13 cellular contexts compared by ENCODE assay signal in the genomic region with DNA sequence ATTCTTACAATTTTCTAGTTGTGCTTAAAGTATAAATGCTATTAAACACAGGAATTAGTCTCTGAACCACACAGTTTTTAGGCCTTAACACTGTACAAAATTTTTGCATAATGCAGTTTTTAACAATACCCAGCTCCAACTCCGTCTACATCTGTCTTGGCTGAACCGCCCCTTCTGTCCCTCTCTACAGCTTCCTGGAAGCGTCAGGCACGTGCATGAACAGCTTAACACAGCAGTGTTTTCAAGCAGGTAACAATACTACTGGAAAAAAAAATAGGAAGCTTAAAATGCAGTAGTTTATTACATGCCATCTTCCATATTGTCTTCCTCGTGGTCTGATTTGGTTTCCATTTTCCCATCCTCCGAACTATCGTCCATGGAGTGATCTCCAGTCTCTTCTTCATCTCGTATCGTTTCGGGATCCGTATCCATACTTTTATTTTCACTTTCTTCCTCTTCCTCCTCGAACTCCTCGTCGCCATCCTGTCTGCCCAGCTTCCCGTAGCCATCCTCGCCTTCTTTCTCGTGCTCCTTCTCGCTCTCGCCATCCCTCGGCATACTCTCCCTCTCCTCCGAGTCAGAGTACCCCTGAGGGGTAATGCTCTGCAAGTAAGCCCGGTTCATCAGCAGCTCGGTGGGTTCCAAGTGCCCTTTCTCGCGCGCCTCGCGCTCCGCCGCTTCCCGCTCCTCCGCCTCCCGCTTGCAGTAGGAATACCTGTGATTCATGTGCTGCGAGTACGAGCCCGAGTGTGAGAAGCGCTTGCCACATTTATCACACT.
DNase-seq lines count a peak whose midpoint lies in the region; ATAC-seq, FAIRE-seq and TF ChIP-seq lines count a peak whose summit lies in the region.
"Had no signal": no experiment of that assay in that cellular context is flagged by ENCODE, and none has a peak within 500 bp of the region (broad histone marks: within the 10 kb centered on the region; RNA-seq: fewer than 3 reads in every experiment).

No MANE protein-coding gene starts in this region.

- no peak overlapping the region for H3K4me3 Mint-ChIP-seq in type B pancreatic cell
- H3K4me3 Mint-ChIP-seq: activated CD4-positive, alpha-beta memory T cell treated with anti-CD3 and anti-CD28 coated beads, Interleukin-2, amount 10 ng/mL, durations not matched to agents 7 days and 5 days; CD8-positive, alpha-beta memory T cell; IgD-negative memory B cell had no signal

- no peak overlapping the region for H3K27ac Mint-ChIP-seq in type B pancreatic cell
- H3K27ac Mint-ChIP-seq: activated CD4-positive, alpha-beta memory T cell treated with anti-CD3 and anti-CD28 coated beads, Interleukin-2, amount 10 ng/mL, durations not matched to agents 7 days and 5 days; CD8-positive, alpha-beta memory T cell; IgD-negative memory B cell had no signal

- no peak for ATAC-seq in GM18511 (IDR thresholded peaks at IDR 0.05; ENCODE audit: unreplicated experiment)

- H3K4me1 ChIP-seq in HUES6 (ENCODE audit: control insufficient read depth, insufficient read depth, low read length) (no peaks in the 10 kb centered on the region), colonic mucosa (no peaks in the 10 kb centered on the region), iPS-20b (ENCODE audit: insufficient read depth, low read length) (no peaks in the 10 kb centered on the region), small intestine (ENCODE audit: control insufficient read depth in 2 of 2, insufficient read depth in 1 of 2, low read depth in 1 of 2, low read length in 1 of 2) (no peaks in the 10 kb centered on the region)

- H3K36me3 Mint-ChIP-seq in type B pancreatic cell: peaks cover 13% of the 10 kb centered on the region

- DNase-seq in colonic mucosa: peak; percentile 37
- peak; percentile 47 for DNase-seq in small intestine
- no peak for DNase-seq in type B pancreatic cell (ENCODE audit: extremely low spot score, unreplicated experiment)
- DNase-seq in D341Med (ENCODE audit: low spot score): no peak
- DNase-seq in EL: no peak
- DNase-seq: activated CD4-positive, alpha-beta memory T cell treated with anti-CD3 and anti-CD28 coated beads, Interleukin-2, amount 10 ng/mL, durations not matched to agents 7 days and 5 days; CD8-positive, alpha-beta memory T cell; NCI-H226 had no signal

- peaks cover 6% of the 10 kb centered on the region for H3K27me3 Mint-ChIP-seq in type B pancreatic cell
- H3K27me3 Mint-ChIP-seq: activated CD4-positive, alpha-beta memory T cell treated with anti-CD3 and anti-CD28 coated beads, Interleukin-2, amount 10 ng/mL, durations not matched to agents 7 days and 5 days; IgD-negative memory B cell had no signal

- no peaks in the 10 kb centered on the region for H3K4me1 Mint-ChIP-seq in type B pancreatic cell (ENCODE audit: unreplicated experiment)
- H3K4me1 Mint-ChIP-seq: activated CD4-positive, alpha-beta memory T cell treated with anti-CD3 and anti-CD28 coated beads, Interleukin-2, amount 10 ng/mL, durations not matched to agents 7 days and 5 days had no signal

- H3K36me3 ChIP-seq in HUES6 (ENCODE audit: control insufficient read depth, insufficient read depth, low read length) (no peaks in the 10 kb centered on the region), colonic mucosa (no peaks in the 10 kb centered on the region), iPS-20b (ENCODE audit: insufficient read depth, low read depth, low read length) (no peaks in the 10 kb centered on the region), small intestine (ENCODE audit: control insufficient read depth in 2 of 2, insufficient read depth in 2 of 2, low read length in 2 of 2) (no peaks in the 10 kb centered on the region)

- H3K9ac ChIP-seq in HUES6 (ENCODE audit: low read length): no peak overlapping the region
- H3K9ac ChIP-seq in colonic mucosa (ENCODE audit: low read depth in 2 of 2, low read length in 2 of 2): peak overlapping the region in 1 of 2 donors; percentile 29
- H3K9ac ChIP-seq in iPS-20b (ENCODE audit: low read depth, low read length): no peak overlapping the region

- H3K9me3 Mint-ChIP-seq in type B pancreatic cell: no peaks in the 10 kb centered on the region
- H3K9me3 Mint-ChIP-seq: CD8-positive, alpha-beta memory T cell; IgD-negative memory B cell had no signal

- H3K27me3 ChIP-seq in HUES6 (ENCODE audit: control insufficient read depth, insufficient read depth, low read length) (peaks cover 20% of the 10 kb centered on the region; the same call in 1 of the 2 replicates), colonic mucosa (no peaks in the 10 kb centered on the region), iPS-20b (ENCODE audit: insufficient read depth, low read length) (peaks cover 19% of the 10 kb centered on the region), small intestine (ENCODE audit: control insufficient read depth in 2 of 2, insufficient read depth in 2 of 2, low read length in 2 of 2) (no peaks in the 10 kb centered on the region)

- 18 to 60% (median 39%) methylated on average over 37 of the region's 37 CpGs for WGBS in small intestine, 3 donors

- intact Hi-C loops in colonic mucosa (cut with DNase I): no loop called here

- H3K9me3 ChIP-seq in HUES6 (ENCODE audit: control insufficient read depth, insufficient read depth, low read depth, low read length) (no peaks in the 10 kb centered on the region), colonic mucosa (no peaks in the 10 kb centered on the region), iPS-20b (ENCODE audit: insufficient read depth, low read depth, low read length) (no peaks in the 10 kb centered on the region), small intestine (ENCODE audit: control insufficient read depth, low read depth) (no peaks in the 10 kb centered on the region)

- H3K4me3 ChIP-seq in HUES6 (ENCODE audit: low read depth, low read length): peak overlapping the region; percentile 35; the same call in 1 of the 2 replicates
- peak overlapping the region; percentile 37 for H3K4me3 ChIP-seq in colonic mucosa
- peak overlapping the region; percentile 59; the same call in 1 of the 2 replicates for H3K4me3 ChIP-seq in iPS-20b (ENCODE audit: low read length)
- peak overlapping the region in 1 of 2 donors; percentile 61 for H3K4me3 ChIP-seq in small intestine (ENCODE audit: low read depth in 1 of 2, low read length in 2 of 2)

- H3K27ac ChIP-seq in HUES6 (ENCODE audit: low read depth, low read length) (no peak overlapping the region), colonic mucosa (no peak overlapping the region), iPS-20b (ENCODE audit: low read length) (no peak overlapping the region), small intestine (ENCODE audit: low read depth in 1 of 2, low read length in 1 of 2) (peak overlapping the region in 1 of 2 donors; percentile 19)

- TF ChIP-seq CTCF in colonic mucosa (IDR thresholded peaks at IDR 0.05) (no peak), type B pancreatic cell (conservative IDR thresholded peaks at IDR 0.05) (no peak)

- FAIRE-seq in small intestine (lab: Jason Lieb, UNC): no peak
- FAIRE-seq: GM12891 had no signal

Comparison
In these comparisons a context has a peak if more than half of its experiments do, and no peak if none do; other contexts are left out.
1. DNase-seq: peak in colonic mucosa (single experiment) and small intestine (single experiment); none in type B pancreatic cell (single experiment), D341Med (single experiment) and EL (single experiment).